Comparison of ENCODE assay signal across 28 cellular contexts in the genomic region with DNA sequence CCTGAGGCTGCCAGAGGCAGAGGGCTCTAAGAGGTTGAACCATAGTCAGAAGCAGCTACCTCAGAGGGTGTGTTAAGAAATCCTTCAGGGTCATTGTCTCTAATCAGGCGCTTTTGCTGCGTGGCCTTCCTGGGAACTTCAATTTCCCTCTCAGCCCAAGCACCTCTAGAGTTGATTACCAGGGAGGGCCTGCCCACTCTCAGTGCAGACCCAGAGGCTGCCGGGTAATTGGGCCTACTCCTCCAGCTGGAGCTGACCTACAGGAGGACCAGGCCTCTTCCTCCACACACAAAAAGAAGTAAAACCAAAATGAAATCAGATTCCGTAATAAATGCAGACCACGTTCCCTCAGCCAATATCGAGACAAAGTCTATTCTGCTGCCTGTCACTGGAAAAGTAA.
"Had no signal": no experiment of that assay in that cellular context is flagged by ENCODE, and none has a peak within 500 bp of the region (broad histone marks: within the 10 kb centered on the region; RNA-seq: fewer than 3 reads in every experiment).

No MANE protein-coding gene starts in this region.

- H3K27me3 ChIP-seq: colonic mucosa, foreskin keratinocyte, gastrocnemius medialis had no signal

- FAIRE-seq: colon, endometrium, endothelial cell of umbilical vein, frontal cortex had no signal

- H3K4me3 Mint-ChIP-seq: dendritic cell treated with granulocyte-macrophage colony-stimulating factor and Interleukin-4, amounts not matched to agents 40 ng/mL and 50 ng/mL, for 4 days; effector memory CD8-positive, alpha-beta T cell; endodermal cell had no signal

- H3K9me3 ChIP-seq: colonic mucosa, esophagus muscularis mucosa, esophagus squamous epithelium, gastrocnemius medialis, gastroesophageal sphincter, heart left ventricle had no signal

- ATAC-seq: effector memory CD8-positive, alpha-beta T cell; esophagus mucosa; foreskin keratinocyte; gastrocnemius medialis; gastroesophageal sphincter; heart left ventricle had no signal

- H3K4me3 ChIP-seq: colonic mucosa, coronary artery, dorsolateral prefrontal cortex, esophagus muscularis mucosa, esophagus squamous epithelium, gastrocnemius medialis, gastroesophageal sphincter, heart left ventricle had no signal

- H3K4me1 ChIP-seq: colonic mucosa, esophagus muscularis mucosa, foreskin keratinocyte, gastrocnemius medialis, gastroesophageal sphincter, heart left ventricle had no signal

- H3K27me3 Mint-ChIP-seq: dendritic cell treated with granulocyte-macrophage colony-stimulating factor and Interleukin-4, amounts not matched to agents 40 ng/mL and 50 ng/mL, for 4 days had no signal

- H3K36me3 ChIP-seq: colonic mucosa, esophagus muscularis mucosa, esophagus squamous epithelium, gastrocnemius medialis, gastroesophageal sphincter, heart left ventricle had no signal

- H3K27ac ChIP-seq: colonic mucosa, coronary artery, dorsolateral prefrontal cortex, epithelial cell of prostate, esophagus muscularis mucosa, esophagus squamous epithelium, foreskin keratinocyte, gastrocnemius medialis, gastroesophageal sphincter, heart left ventricle had no signal

- H3K27ac Mint-ChIP-seq: dendritic cell treated with granulocyte-macrophage colony-stimulating factor and Interleukin-4, amounts not matched to agents 40 ng/mL and 50 ng/mL, for 4 days; effector memory CD8-positive, alpha-beta T cell; endodermal cell had no signal

- DNase-seq: colonic mucosa; cortex of kidney; dermis blood vessel endothelial cell; dorsolateral prefrontal cortex; effector CD4-positive, alpha-beta T cell; effector CD8-positive, alpha-beta T cell; effector memory CD4-positive, alpha-beta T cell; effector memory CD8-positive, alpha-beta T cell; endodermal cell; erythroblast; esophagus squamous epithelium; foreskin fibroblast; foreskin keratinocyte; foreskin melanocyte; gastrocnemius medialis; glutamatergic neuron; head of caudate nucleus; heart left ventricle had no signal

- H3K9me3 Mint-ChIP-seq: dendritic cell treated with granulocyte-macrophage colony-stimulating factor and Interleukin-4, amounts not matched to agents 40 ng/mL and 50 ng/mL, for 4 days; effector memory CD8-positive, alpha-beta T cell; endodermal cell had no signal
